Comparison of ENCODE assay signal across 12 cellular contexts in the genomic region with DNA sequence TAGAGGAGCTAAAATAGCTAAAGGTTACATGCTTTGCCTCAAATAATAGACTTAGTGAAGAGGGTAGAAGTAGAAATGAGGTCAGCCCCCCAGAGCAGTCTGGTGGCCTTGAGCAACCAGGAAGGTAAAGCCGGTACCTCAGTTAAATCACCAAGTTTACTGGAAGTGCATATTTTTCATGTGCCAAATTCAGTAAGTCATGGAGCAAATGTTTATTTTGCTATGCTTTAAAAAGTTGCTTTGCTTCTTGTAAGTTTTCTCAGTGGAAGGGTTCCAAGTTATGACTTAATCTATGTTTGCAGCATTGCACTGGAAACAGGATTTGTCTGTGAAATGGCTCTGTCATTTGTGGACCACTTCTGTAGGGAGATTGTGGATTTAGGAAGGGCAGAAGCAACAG.
DNase-seq lines count a peak whose midpoint lies in the region; ATAC-seq and TF ChIP-seq lines count a peak whose summit lies in the region.
"Had no signal": no experiment of that assay in that cellular context is flagged by ENCODE, and none has a peak within 500 bp of the region (broad histone marks: within the 10 kb centered on the region; RNA-seq: fewer than 3 reads in every experiment).

No MANE protein-coding gene starts in this region.

- H3K9me3 ChIP-seq in SJSA1 (replicated peaks), result no peaks in the 10 kb centered on the region
- no peaks in the 10 kb centered on the region for H3K9me3 ChIP-seq in parathyroid adenoma (ENCODE audit: control insufficient read depth, low read length)

- no peaks in the 10 kb centered on the region for H3K36me3 Mint-ChIP-seq in activated CD8-positive, alpha-beta T cell treated with anti-CD3 and anti-CD28 coated beads for 36 hours (ENCODE audit: low read depth)

- ATAC-seq in activated CD8-positive, alpha-beta T cell treated with anti-CD3 and anti-CD28 coated beads for 36 hours, result no peak
- ATAC-seq in GM21423 (IDR thresholded peaks at IDR 0.05; ENCODE audit: unreplicated experiment), result no peak

- intact Hi-C loops in activated CD8-positive, alpha-beta T cell treated with anti-CD3 and anti-CD28 coated beads for 36 hours (cut with micrococcal nuclease), result no loop called here

- H3K4me2 ChIP-seq in parathyroid adenoma (ENCODE audit: low read length), result no peak overlapping the region
- H3K4me2 ChIP-seq: BLaER1 treated with 17β-estradiol and CSF1 and Interleukin-3, amounts not matched to agents 10 nM and 100 nM had no signal

- POLR2A ChIA-PET in AG04449 (lab: Yijun Ruan, JAX), result interaction anchor here (0.6 to 1.0 kb wide), 4 partner anchors 153 to 257 kb away, joined by 3 to 4 read pairs (median 4); a partner anchor contains a TSS
- POLR2A ChIA-PET in activated CD8-positive, alpha-beta T cell treated with anti-CD3 and anti-CD28 coated beads for 36 hours (lab: Charles Lee), result no interaction called here

- H3K9me3 Mint-ChIP-seq in activated CD8-positive, alpha-beta T cell treated with anti-CD3 and anti-CD28 coated beads for 36 hours, result no peaks in the 10 kb centered on the region

- peaks cover 28% of the 10 kb centered on the region for H3K4me1 ChIP-seq in SJSA1 (replicated peaks)
- peaks cover 3% of the 10 kb centered on the region for H3K4me1 ChIP-seq in parathyroid adenoma

- H3K4me1 Mint-ChIP-seq in activated CD8-positive, alpha-beta T cell treated with anti-CD3 and anti-CD28 coated beads for 36 hours (ENCODE audit: low read depth), result no peaks in the 10 kb centered on the region

- H3K9ac ChIP-seq in parathyroid adenoma, result no peak overlapping the region
- H3K9ac ChIP-seq: BLaER1 treated with 17β-estradiol and CSF1 and Interleukin-3, amounts not matched to agents 10 nM and 100 nM had no signal

- CTCF ChIA-PET in AG04449 (lab: Yijun Ruan, JAX), result interaction anchor here (1.0 to 1.8 kb wide), 3 partner anchors 16 to 260 kb away, joined by 4 to 13 read pairs (median 5); a partner anchor contains a TSS
- CTCF ChIA-PET in activated CD8-positive, alpha-beta T cell treated with anti-CD3 and anti-CD28 coated beads for 36 hours (lab: Charles Lee), result no interaction called here

- no peak overlapping the region for H2AFZ ChIP-seq in parathyroid adenoma

- DNase-seq in AG04449 (ENCODE audit: low read depth, low spot score) (peak; percentile 75), SJSA1 (ENCODE audit: low read depth in 1 of 2, low spot score in 2 of 2) (peak in 1 of 2 experiments; percentile 49), fibroblast of pulmonary artery (ENCODE audit: low read depth) (peak; percentile 82), T-helper 9 cell (no peak)
- DNase-seq in activated naive CD4-positive, alpha-beta T cell treated with Interleukin-2 at 50 U/mL for 16 hours, result no peak
- DNase-seq in activated CD8-positive, alpha-beta T cell treated with anti-CD3 and anti-CD28 coated beads for 36 hours, result no peak
- DNase-seq: activated CD8-positive, alpha-beta memory T cell treated with anti-CD3 and anti-CD28 coated beads for 24 hours; cortex of kidney; NCI-H2029 had no signal

- H3K4me3 ChIP-seq in AG04449 (ENCODE audit: low read depth, low read length) (no peak overlapping the region), SJSA1 (no peak overlapping the region), fibroblast of pulmonary artery (replicated peaks; ENCODE audit: low read depth, low read length) (no peak overlapping the region), parathyroid adenoma (ENCODE audit: low read depth, low read length) (no peak overlapping the region)
- H3K4me3 ChIP-seq: BLaER1 treated with 17β-estradiol and CSF1 and Interleukin-3, amounts not matched to agents 10 nM and 100 nM had no signal

- TF ChIP-seq CTCF in AG04449 (IDR thresholded peaks at IDR 0.05; ENCODE audit: insufficient read depth, low read length, missing control alignments), result no peak
- TF ChIP-seq CTCF in fibroblast of pulmonary artery (IDR thresholded peaks at IDR 0.05; ENCODE audit: low read length, missing control alignments), result no peak
- TF ChIP-seq CTCF in parathyroid adenoma (IDR thresholded peaks at IDR 0.05), result no peak
- no peak for TF ChIP-seq CTCF in activated CD8-positive, alpha-beta T cell treated with anti-CD3 and anti-CD28 coated beads for 36 hours (IDR thresholded peaks at IDR 0.05)

- no peak overlapping the region for H3K4me3 Mint-ChIP-seq in activated CD8-positive, alpha-beta T cell treated with anti-CD3 and anti-CD28 coated beads for 36 hours

- peak overlapping the region; percentile 45 for H3K27ac ChIP-seq in SJSA1
- peak overlapping the region; percentile 2 for H3K27ac ChIP-seq in parathyroid adenoma
- H3K27ac ChIP-seq: BLaER1 treated with 17β-estradiol and CSF1 and Interleukin-3, amounts not matched to agents 10 nM and 100 nM had no signal

- H3K27me3 ChIP-seq in SJSA1 (replicated peaks), result no peaks in the 10 kb centered on the region
- H3K27me3 ChIP-seq in parathyroid adenoma (ENCODE audit: control insufficient read depth, insufficient read depth, low read length), result no peaks in the 10 kb centered on the region
- H3K27me3 ChIP-seq: BLaER1 treated with 17β-estradiol and CSF1 and Interleukin-3, amounts not matched to agents 10 nM and 100 nM had no signal

- H3K36me3 ChIP-seq in SJSA1 (no peaks in the 10 kb centered on the region), parathyroid adenoma (ENCODE audit: control insufficient read depth, insufficient read depth, low read length) (no peaks in the 10 kb centered on the region)
- H3K36me3 ChIP-seq: BLaER1 treated with 17β-estradiol and CSF1 and Interleukin-3, amounts not matched to agents 10 nM and 100 nM had no signal

- H3K27me3 Mint-ChIP-seq in activated CD8-positive, alpha-beta T cell treated with anti-CD3 and anti-CD28 coated beads for 36 hours, result peaks cover 2% of the 10 kb centered on the region

- no peaks in the 10 kb centered on the region for H3K79me2 ChIP-seq in parathyroid adenoma

- no peak overlapping the region for H3K27ac Mint-ChIP-seq in activated CD8-positive, alpha-beta T cell treated with anti-CD3 and anti-CD28 coated beads for 36 hours

Comparison
In these comparisons a context has a peak if more than half of its experiments do, and no peak if none do; other contexts are left out.
1. DNase-seq: peak in AG04449 (single experiment) and fibroblast of pulmonary artery (single experiment); none in activated naive CD4-positive, alpha-beta T cell treated with Interleukin-2 at 50 U/mL for 16 hours (single experiment), T-helper 9 cell (single experiment) and activated CD8-positive, alpha-beta T cell treated with anti-CD3 and anti-CD28 coated beads for 36 hours (single experiment).